ENCODE assay signal across 13 cellular contexts in genomic region chr15:33985287-33985686, GRCh38. TPM values are rescaled to one million over a fixed set of nuclear protein-coding genes. Genes with fewer than 3 reads are reported as not detected.
DNase-seq lines count a peak whose midpoint lies in the region; ATAC-seq and TF ChIP-seq lines count a peak whose summit lies in the region.
"Had no signal": no experiment of that assay in that cellular context is flagged by ENCODE, and none has a peak within 500 bp of the region (broad histone marks: within the 10 kb centered on the region; RNA-seq: fewer than 3 reads in every experiment).

No MANE protein-coding gene starts in this region.

- in situ Hi-C loops in GM13977 (cut with MboI; ENCODE audit: low pct_unique_long_range_greater_than_20kb, low sequenced_read_pairs, unreplicated experiment), result no loop called here

- no peaks in the 10 kb centered on the region for H3K9me2 ChIP-seq in hepatocyte (replicated peaks; ENCODE audit: insufficient read depth)

- no peaks in the 10 kb centered on the region for H3K4me1 ChIP-seq in hepatocyte (ENCODE audit: insufficient read depth)
- H3K4me1 ChIP-seq: Peyer's patch, prostate gland had no signal

- no peak overlapping the region for H2AFZ ChIP-seq in hepatocyte

- no peak overlapping the region for H3K4me3 ChIP-seq in hepatocyte
- H3K4me3 ChIP-seq: Peyer's patch, prostate gland had no signal

- DNase-seq in HS-27A (ENCODE audit: low read depth) (peak; percentile 11), astrocyte of the hippocampus (ENCODE audit: low read depth, low spot score) (peak; percentile 95), hepatocyte (ENCODE audit: low spot score) (peak; percentile 22), substantia nigra (lab: John Stamatoyannopoulos, UW) (peak in 5 of 49 donors; percentile 3 to 74 (median 30)), GM13977 (ENCODE audit: low spot score) (no peak), retina (no peak)
- DNase-seq: kidney, NCI-H2081 treated with DMSO at 0.1 percent for 48 hours, Peyer's patch had no signal

- no peaks in the 10 kb centered on the region for H4K20me1 ChIP-seq in hepatocyte (ENCODE audit: insufficient read depth, poor library complexity, severe bottlenecking)

- no peaks in the 10 kb centered on the region for H3K27me3 ChIP-seq in hepatocyte
- H3K27me3 ChIP-seq: Peyer's patch had no signal

- ATAC-seq in GM21515 (IDR thresholded peaks at IDR 0.05; ENCODE audit: unreplicated experiment), result no peak
- no peak for ATAC-seq in GM19328 (IDR thresholded peaks at IDR 0.05; ENCODE audit: unreplicated experiment)

- no peaks in the 10 kb centered on the region for H3K79me2 ChIP-seq in hepatocyte

- H3K27ac ChIP-seq in hepatocyte (peak overlapping the region; percentile 67), substantia nigra (ENCODE audit: low read depth, low read length, poor library complexity, severe bottlenecking) (peak overlapping the region; percentile 99)
- H3K27ac ChIP-seq: Peyer's patch, prostate gland had no signal

- no peak for TF ChIP-seq CTCF in hepatocyte (IDR thresholded peaks at IDR 0.05; ENCODE audit: poor library complexity)
- no peak for TF ChIP-seq CTCF in GM13977 (IDR thresholded peaks at IDR 0.05; ENCODE audit: extremely low read depth, insufficient read depth, missing control alignments)

- no peaks in the 10 kb centered on the region for H3K9me3 ChIP-seq in hepatocyte (ENCODE audit: low read depth)
- H3K9me3 ChIP-seq: Peyer's patch, prostate gland had no signal

- 55% methylated on average over 1 of the region's 1 CpG for WGBS in hepatocyte (ENCODE audit: low lambda C conversion rate, missing lambda C conversion rate)

- H3K36me3 ChIP-seq in hepatocyte (replicated peaks; ENCODE audit: insufficient read depth, low read depth), result no peaks in the 10 kb centered on the region
- H3K36me3 ChIP-seq: Peyer's patch, prostate gland had no signal

- H3K4me2 ChIP-seq in hepatocyte, result no peak overlapping the region

RNA-seq across cellular contexts. Expression of gene CHRM5, which starts 17.0 kb away (rescaled TPM):
- not detected in 2 replicates for total RNA-seq in hepatocyte
- polyA plus RNA-seq in hepatocyte, result 0.05 TPM in 1 of 2 replicates, not detected in the other
- total RNA-seq: activated T-helper 2 cell treated with anti-CD3 and anti-CD28 coated beads, Interferon-gamma antibody, Interleukin-2, Interleukin-4, amounts not matched to agents 10 μg/mL and 5 μg/mL and 100 μg/mL, durations not matched to agents 14 hours and 24 hours and 36 hours; Peyer's patch had no signal

RNA-seq across cellular contexts. Expression of gene AVEN, which starts 53.7 kb away (rescaled TPM):
- total RNA-seq in hepatocyte, result 13.4 and 14.8 TPM in 2 replicates
- 15.7 and 16.4 TPM in 2 replicates for polyA plus RNA-seq in hepatocyte

Comparison
In these comparisons a context has a peak if more than half of its experiments do, and no peak if none do; other contexts are left out.
1. DNase-seq: peak in HS-27A (single experiment), astrocyte of the hippocampus (single experiment) and hepatocyte (single experiment); none in GM13977 (single experiment) and retina (single experiment).